9 cellular contexts compared by ENCODE assay signal in the genomic region with DNA sequence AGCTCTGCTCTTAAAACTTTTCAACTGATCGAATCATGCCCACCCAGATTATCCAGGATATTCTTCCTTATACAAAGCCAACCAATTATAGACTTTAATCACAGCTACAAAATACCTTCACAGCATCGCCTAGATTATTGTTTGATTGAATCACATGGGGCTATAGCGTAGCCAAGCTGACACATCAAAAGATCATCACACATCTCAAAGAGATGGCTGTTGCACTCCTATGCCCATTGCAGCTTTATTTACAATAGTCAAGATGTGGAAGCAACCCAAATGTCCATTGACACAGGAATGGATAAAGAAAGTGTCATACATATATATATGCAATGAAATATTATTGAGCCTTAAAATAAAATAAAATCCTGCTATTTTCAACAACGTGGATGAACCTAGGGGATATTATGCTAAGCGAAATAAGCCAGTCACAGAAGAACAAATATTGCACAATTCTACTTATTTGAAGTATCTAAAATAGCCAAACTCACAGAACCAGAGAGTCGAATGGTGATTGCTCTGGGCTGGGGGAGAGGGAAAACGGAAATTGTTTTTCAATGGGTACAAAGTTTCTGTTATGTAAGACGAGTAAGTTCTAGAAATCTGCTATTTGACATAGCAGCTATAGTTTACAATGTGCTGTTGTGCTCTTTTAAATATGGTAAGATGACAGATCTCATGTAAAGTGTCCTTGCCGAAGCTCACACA.
"Had no signal": no experiment of that assay in that cellular context is flagged by ENCODE, and none has a peak within 500 bp of the region (broad histone marks: within the 10 kb centered on the region; RNA-seq: fewer than 3 reads in every experiment).

No MANE protein-coding gene starts in this region.

- H3K4me3 ChIP-seq: GM23248, HAP-1 had no signal

- H3K27ac ChIP-seq: GM23248, HL-60, KMS-11 had no signal

- H3K27ac Mint-ChIP-seq: HFFc6 had no signal

- H3K36me3 ChIP-seq: HAP-1 had no signal

- H3K9me3 ChIP-seq: HAP-1 had no signal

- H3K4me2 ChIP-seq: KMS-11 had no signal

- H3K4me3 Mint-ChIP-seq: HFFc6 had no signal

- H3K9me3 Mint-ChIP-seq: HFFc6 had no signal

- ATAC-seq: HCT116 had no signal

- DNase-seq: GM23248, GOT3, H7, HFFc6, KBM-7 had no signal

- H2AFZ ChIP-seq: GM23248 had no signal

- H3K4me1 ChIP-seq: HAP-1 had no signal

- H3K9ac ChIP-seq: GM23248, KMS-11 had no signal
